In the genomic region with DNA sequence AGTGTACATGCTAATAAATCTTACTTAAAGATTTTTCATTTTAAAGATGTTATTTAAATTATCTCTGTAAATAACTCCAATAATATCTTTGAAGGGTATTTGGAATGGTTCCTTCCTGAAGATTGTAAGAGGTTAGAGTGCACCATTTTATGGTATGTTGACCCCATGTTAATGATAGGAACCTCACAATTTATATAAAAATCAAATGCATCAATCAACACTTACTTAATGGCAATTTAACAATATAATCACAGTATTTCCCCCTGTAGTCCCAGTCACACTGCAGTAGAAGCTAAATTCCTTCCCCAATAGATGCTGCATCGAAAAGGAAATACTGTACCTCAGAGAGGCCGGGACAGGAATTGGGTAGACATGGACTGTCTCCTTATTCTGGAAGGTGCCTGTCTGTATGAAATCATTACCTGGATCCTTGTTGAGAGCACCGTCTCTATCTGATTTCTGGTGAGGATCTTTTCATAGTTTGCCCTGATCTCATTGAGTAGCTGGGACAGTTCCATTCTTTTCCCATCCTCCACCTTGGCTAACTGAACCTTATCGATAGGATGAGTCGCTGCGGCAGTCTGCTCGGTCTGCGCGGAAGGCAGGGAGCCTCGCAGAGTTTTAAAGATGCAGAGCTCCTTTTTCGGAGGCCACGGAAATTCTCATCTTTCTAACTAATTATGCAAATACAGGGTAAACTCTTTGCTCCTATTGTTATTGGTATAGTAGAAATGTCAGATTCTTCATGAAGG, we compare ENCODE assay signal across 11 cellular contexts. TPM values are rescaled to one million over a fixed set of nuclear protein-coding genes. Genes with fewer than 3 reads are reported as not detected.
DNase-seq lines count a peak whose midpoint lies in the region; ATAC-seq, FAIRE-seq and TF ChIP-seq lines count a peak whose summit lies in the region.
"Had no signal": no experiment of that assay in that cellular context is flagged by ENCODE, and none has a peak within 500 bp of the region (broad histone marks: within the 10 kb centered on the region; RNA-seq: fewer than 3 reads in every experiment).

Gene KRT222 (minus strand): TSS at position 596 of the 752 bp plus-strand sequence. CDS start 78 bp downstream, at position 518.

- H3K4me3 ChIP-seq in HEK293 (ENCODE audit: low read depth, low read length) = peak within 1 kb of the TSS; percentile 45

- no peak for TF ChIP-seq CTCF in HEK293 (tag by site-specific recombination; IDR thresholded peaks at IDR 0.05)
- no peak for TF ChIP-seq CTCF in GM13977 (IDR thresholded peaks at IDR 0.05; ENCODE audit: extremely low read depth, insufficient read depth, missing control alignments)

- intact Hi-C loops in sciatic nerve (cut with DNase I) = no loop called here

- H3K36me3 ChIP-seq in HEK293 (ENCODE audit: control insufficient read depth in 2 of 2, insufficient read depth in 1 of 2, low read length in 2 of 2) = peaks cover 0 to under 1% of the 10 kb centered on the region in 2 experiments; a peak in 1 of 3 replicates

- FAIRE-seq in islet of Langerhans (lab: Jason Lieb, UNC) = peak; percentile 82

- no peaks in the 10 kb centered on the region for H3K9me3 ChIP-seq in HEK293 (ENCODE audit: control insufficient read depth, insufficient read depth, low read depth, low read length)

- CTCF ChIA-PET in HEK293 (lab: Yijun Ruan, JAX) = interaction anchor here (0.6 to 1.5 kb wide), 4 partner anchors 45 to 1001 kb away, joined by 3 to 7 read pairs (median 4); no protein-coding TSS in a partner anchor

- no peaks in the 10 kb centered on the region for H3K4me1 ChIP-seq in HEK293 (ENCODE audit: control insufficient read depth, insufficient read depth, low read length)

- in situ Hi-C loops in GM13977 (cut with MboI; ENCODE audit: low pct_unique_long_range_greater_than_20kb, low sequenced_read_pairs, unreplicated experiment) = no loop called here

- H3K27ac ChIP-seq in HEK293 (ENCODE audit: extremely low read depth, low read depth, low read length) = no peak within 1 kb of the TSS
- H3K27ac ChIP-seq: KMS-11, VCaP had no signal

- POLR2A ChIA-PET in HEK293 (lab: Yijun Ruan, JAX) = no interaction called here

- DNase-seq in astrocyte of the hippocampus (ENCODE audit: low read depth, low spot score) (peak; percentile 3), sciatic nerve (ENCODE audit: low spot score) (no peak), GM13977 (ENCODE audit: low spot score) (no peak), NCI-H1694 (lab: John Stamatoyannopoulos, UW) (no peak)
- DNase-seq: kidney glomerular epithelial cell had no signal

- ATAC-seq in sciatic nerve = peak; percentile 58
- no peak for ATAC-seq in HG02840 (IDR thresholded peaks at IDR 0.05; ENCODE audit: low FRiP score, unreplicated experiment)

TF ChIP-seq in HEK293, 187 proteins besides CTCF, POLR2A, EP300 and RAD21:
- TF ChIP-seq, protein P1, sequence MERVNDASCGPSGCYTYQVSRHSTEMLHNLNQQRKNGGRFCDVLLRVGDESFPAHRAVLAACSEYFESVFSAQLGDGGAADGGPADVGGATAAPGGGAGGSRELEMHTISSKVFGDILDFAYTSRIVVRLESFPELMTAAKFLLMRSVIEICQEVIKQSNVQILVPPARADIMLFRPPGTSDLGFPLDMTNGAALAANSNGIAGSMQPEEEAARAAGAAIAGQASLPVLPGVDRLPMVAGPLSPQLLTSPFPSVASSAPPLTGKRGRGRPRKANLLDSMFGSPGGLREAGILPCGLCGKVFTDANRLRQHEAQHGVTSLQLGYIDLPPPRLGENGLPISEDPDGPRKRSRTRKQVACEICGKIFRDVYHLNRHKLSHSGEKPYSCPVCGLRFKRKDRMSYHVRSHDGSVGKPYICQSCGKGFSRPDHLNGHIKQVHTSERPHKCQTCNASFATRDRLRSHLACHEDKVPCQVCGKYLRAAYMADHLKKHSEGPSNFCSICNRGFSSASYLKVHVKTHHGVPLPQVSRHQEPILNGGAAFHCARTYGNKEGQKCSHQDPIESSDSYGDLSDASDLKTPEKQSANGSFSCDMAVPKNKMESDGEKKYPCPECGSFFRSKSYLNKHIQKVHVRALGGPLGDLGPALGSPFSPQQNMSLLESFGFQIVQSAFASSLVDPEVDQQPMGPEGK (tag by site-specific recombination; IDR thresholded peaks at IDR 0.05) = no peak
- TF ChIP-seq ZNF138 (tag by site-specific recombination; IDR thresholded peaks at IDR 0.05; ENCODE audit: borderline replicate concordance) (no peak), ZNF600 (tag by site-specific recombination; IDR thresholded peaks at IDR 0.05) (peak; percentile 74), ZNF335 (tag by site-specific recombination; conservative IDR thresholded peaks at IDR 0.05) (peak; percentile 33), ZBTB17 (tag by site-specific recombination; IDR thresholded peaks at IDR 0.05) (peak; percentile 90), ZNF623 (tag by site-specific recombination; IDR thresholded peaks at IDR 0.05) (no peak)
- TF ChIP-seq, protein P2, sequence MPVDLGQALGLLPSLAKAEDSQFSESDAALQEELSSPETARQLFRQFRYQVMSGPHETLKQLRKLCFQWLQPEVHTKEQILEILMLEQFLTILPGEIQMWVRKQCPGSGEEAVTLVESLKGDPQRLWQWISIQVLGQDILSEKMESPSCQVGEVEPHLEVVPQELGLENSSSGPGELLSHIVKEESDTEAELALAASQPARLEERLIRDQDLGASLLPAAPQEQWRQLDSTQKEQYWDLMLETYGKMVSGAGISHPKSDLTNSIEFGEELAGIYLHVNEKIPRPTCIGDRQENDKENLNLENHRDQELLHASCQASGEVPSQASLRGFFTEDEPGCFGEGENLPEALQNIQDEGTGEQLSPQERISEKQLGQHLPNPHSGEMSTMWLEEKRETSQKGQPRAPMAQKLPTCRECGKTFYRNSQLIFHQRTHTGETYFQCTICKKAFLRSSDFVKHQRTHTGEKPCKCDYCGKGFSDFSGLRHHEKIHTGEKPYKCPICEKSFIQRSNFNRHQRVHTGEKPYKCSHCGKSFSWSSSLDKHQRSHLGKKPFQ (tag by site-specific recombination; IDR thresholded peaks at IDR 0.05) = no peak
- TF ChIP-seq, protein P3, sequence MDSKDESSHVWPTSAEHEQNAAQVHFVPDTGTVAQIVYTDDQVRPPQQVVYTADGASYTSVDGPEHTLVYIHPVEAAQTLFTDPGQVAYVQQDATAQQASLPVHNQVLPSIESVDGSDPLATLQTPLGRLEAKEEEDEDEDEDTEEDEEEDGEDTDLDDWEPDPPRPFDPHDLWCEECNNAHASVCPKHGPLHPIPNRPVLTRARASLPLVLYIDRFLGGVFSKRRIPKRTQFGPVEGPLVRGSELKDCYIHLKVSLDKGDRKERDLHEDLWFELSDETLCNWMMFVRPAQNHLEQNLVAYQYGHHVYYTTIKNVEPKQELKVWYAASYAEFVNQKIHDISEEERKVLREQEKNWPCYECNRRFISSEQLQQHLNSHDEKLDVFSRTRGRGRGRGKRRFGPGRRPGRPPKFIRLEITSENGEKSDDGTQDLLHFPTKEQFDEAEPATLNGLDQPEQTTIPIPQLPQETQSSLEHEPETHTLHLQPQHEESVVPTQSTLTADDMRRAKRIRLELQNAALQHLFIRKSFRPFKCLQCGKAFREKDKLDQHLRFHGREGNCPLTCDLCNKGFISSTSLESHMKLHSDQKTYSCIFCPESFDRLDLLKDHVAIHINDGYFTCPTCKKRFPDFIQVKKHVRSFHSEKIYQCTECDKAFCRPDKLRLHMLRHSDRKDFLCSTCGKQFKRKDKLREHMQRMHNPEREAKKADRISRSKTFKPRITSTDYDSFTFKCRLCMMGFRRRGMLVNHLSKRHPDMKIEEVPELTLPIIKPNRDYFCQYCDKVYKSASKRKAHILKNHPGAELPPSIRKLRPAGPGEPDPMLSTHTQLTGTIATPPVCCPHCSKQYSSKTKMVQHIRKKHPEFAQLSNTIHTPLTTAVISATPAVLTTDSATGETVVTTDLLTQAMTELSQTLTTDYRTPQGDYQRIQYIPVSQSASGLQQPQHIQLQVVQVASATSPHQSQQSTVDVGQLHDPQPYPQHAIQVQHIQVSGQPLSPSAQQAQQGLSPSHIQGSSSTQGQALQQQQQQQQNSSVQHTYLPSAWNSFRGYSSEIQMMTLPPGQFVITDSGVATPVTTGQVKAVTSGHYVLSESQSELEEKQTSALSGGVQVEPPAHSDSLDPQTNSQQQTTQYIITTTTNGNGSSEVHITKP (tag by site-specific recombination; IDR thresholded peaks at IDR 0.05) = peak; percentile 83

RNA-seq across cellular contexts. Expression of gene KRT222, which starts in this region (rescaled TPM):
- 8.2 TPM for total RNA-seq in sciatic nerve
- total RNA-seq: cardiac septum had no signal
